Comparison of ENCODE assay signal across 29 cellular contexts in genomic region chr1:91901231-91901630, GRCh38. TPM values are rescaled to one million over a fixed set of nuclear protein-coding genes. Genes with fewer than 3 reads are reported as not detected.
"Had no signal": no experiment of that assay in that cellular context is flagged by ENCODE, and none has a peak within 500 bp of the region (broad histone marks: within the 10 kb centered on the region; RNA-seq: fewer than 3 reads in every experiment).

No MANE protein-coding gene starts in this region.

- DNase-seq: activated CD4-positive, alpha-beta T cell treated with anti-CD3 and anti-CD28 coated beads for 48 hours; activated CD4-positive, alpha-beta T cell treated with anti-CD3 and anti-CD28 coated beads, Interleukin-2, amount 50 U/mL, for 4 hours; activated CD8-positive, alpha-beta T cell treated with anti-CD3 and anti-CD28 coated beads, Interleukin-2, amount 10 ng/mL, durations not matched to agents 7 days and 5 days; activated effector memory CD4-positive, alpha-beta T cell treated with Interleukin-2 at 50 U/mL for 16 hours; activated naive CD4-positive, alpha-beta T cell; activated naive CD8-positive, alpha-beta T cell treated with anti-CD3 and anti-CD28 coated beads, Interleukin-2, amount 50 U/mL, for 24 hours; activated T-cell treated with anti-CD3 and anti-CD28 coated beads, Interleukin-2, amount 50 U/mL, for 1 hour; amygdala; KG1; NCI-H1048; NCI-H1694; NCI-H2081; NCI-H510A treated with DMSO at 0.1 percent for 48 hours; NCI-H69; NK-92 treated with Interleukin-12 subunit alpha and Interleukin-12 subunit beta, amount 100 ng/mL, for 24 hours; OCI-M1; Peyer's patch; SHP77 had no signal

- H3K27ac Mint-ChIP-seq: activated CD8-positive, alpha-beta T cell treated with anti-CD3 and anti-CD28 coated beads, Interleukin-2, amount 10 ng/mL, durations not matched to agents 7 days and 5 days; activated naive CD4-positive, alpha-beta T cell treated with anti-CD3 and anti-CD28 coated beads, Interleukin-2, amount 50 U/mL, for 72 hours; activated naive CD8-positive, alpha-beta T cell treated with anti-CD3 and anti-CD28 coated beads, Interleukin-2, amount 50 U/mL, for 24 hours; activated T-helper 1 cell treated with anti-CD3 and anti-CD28 coated beads, Interleukin-12 subunit alpha, Interleukin-12 subunit beta, Interleukin-2, Interleukin-4 antibody, amounts not matched to agents 30 ng/mL and 10 ng/mL and 1 ng/mL, durations not matched to agents 14 hours and 24 hours and 36 hours; brain; T-helper 1 cell treated with Interleukin-12 subunit alpha and Interleukin-12 subunit beta and Interleukin-4 antibody, amounts not matched to agents 30 μg/mL and 1 μg/mL, for 36 hours had no signal

- H3K4me1 ChIP-seq: Peyer's patch had no signal

- H3K4me1 Mint-ChIP-seq: brain had no signal

- H3K4me3 ChIP-seq: Peyer's patch had no signal

- H3K27ac ChIP-seq: Peyer's patch, RWPE1 had no signal

- H3K27me3 Mint-ChIP-seq: central memory CD8-positive, alpha-beta T cell had no signal

- H3K27me3 ChIP-seq: Peyer's patch had no signal

- ATAC-seq: activated CD4-positive, CD25-positive, alpha-beta regulatory T cell treated with anti-CD3 and anti-CD28 coated beads, Interleukin-2, amount 50 U/mL, for 24 hours; activated CD8-positive, alpha-beta T cell treated with anti-CD3 and anti-CD28 coated beads, Interleukin-2, amount 10 ng/mL, durations not matched to agents 7 days and 5 days; activated naive CD4-positive, alpha-beta T cell treated with anti-CD3 and anti-CD28 coated beads, Interleukin-2, amount 50 U/mL, for 72 hours; activated naive CD8-positive, alpha-beta T cell treated with anti-CD3 and anti-CD28 coated beads, Interleukin-2, amount 50 U/mL, for 24 hours had no signal

- H3K4me3 Mint-ChIP-seq: activated CD8-positive, alpha-beta T cell treated with anti-CD3 and anti-CD28 coated beads, Interleukin-2, amount 10 ng/mL, durations not matched to agents 7 days and 5 days; activated naive CD8-positive, alpha-beta T cell treated with anti-CD3 and anti-CD28 coated beads, Interleukin-2, amount 50 U/mL, for 24 hours; activated T-helper 1 cell treated with anti-CD3 and anti-CD28 coated beads, Interleukin-12 subunit alpha, Interleukin-12 subunit beta, Interleukin-2, Interleukin-4 antibody, amounts not matched to agents 30 ng/mL and 10 ng/mL and 1 ng/mL, durations not matched to agents 14 hours and 24 hours and 36 hours; brain; central memory CD8-positive, alpha-beta T cell; T-helper 1 cell treated with Interleukin-12 subunit alpha and Interleukin-12 subunit beta and Interleukin-4 antibody, amounts not matched to agents 30 μg/mL and 1 μg/mL, for 36 hours had no signal

- H3K9me3 ChIP-seq: Peyer's patch had no signal

- H3K9me3 Mint-ChIP-seq: activated naive CD4-positive, alpha-beta T cell treated with anti-CD3 and anti-CD28 coated beads, Interleukin-2, amount 50 U/mL, for 72 hours; activated naive CD8-positive, alpha-beta T cell treated with anti-CD3 and anti-CD28 coated beads, Interleukin-2, amount 50 U/mL, for 24 hours; activated T-helper 1 cell treated with anti-CD3 and anti-CD28 coated beads, Interleukin-12 subunit alpha, Interleukin-12 subunit beta, Interleukin-2, Interleukin-4 antibody, amounts not matched to agents 30 ng/mL and 10 ng/mL and 1 ng/mL, durations not matched to agents 14 hours and 24 hours and 36 hours; central memory CD8-positive, alpha-beta T cell; T-helper 1 cell treated with Interleukin-12 subunit alpha and Interleukin-12 subunit beta and Interleukin-4 antibody, amounts not matched to agents 30 μg/mL and 1 μg/mL, for 36 hours had no signal

- H3K36me3 ChIP-seq: Peyer's patch had no signal

RNA-seq across cellular contexts. Expression of gene BRDT, which starts 48.0 kb away (rescaled TPM):
- total RNA-seq: activated CD8-positive, alpha-beta T cell treated with anti-CD3 and anti-CD28 coated beads, Interleukin-2, amount 10 ng/mL, durations not matched to agents 7 days and 5 days; activated T-helper 1 cell treated with anti-CD3 and anti-CD28 coated beads, Interleukin-12 subunit alpha, Interleukin-12 subunit beta, Interleukin-2, Interleukin-4 antibody, amounts not matched to agents 30 ng/mL and 10 ng/mL and 1 ng/mL, durations not matched to agents 14 hours and 24 hours and 36 hours; astrocyte; LHCN-M2; M059J; Peyer's patch; SK-MEL-5 had no signal
